2 cellular contexts compared by ENCODE assay signal in the genomic region with DNA sequence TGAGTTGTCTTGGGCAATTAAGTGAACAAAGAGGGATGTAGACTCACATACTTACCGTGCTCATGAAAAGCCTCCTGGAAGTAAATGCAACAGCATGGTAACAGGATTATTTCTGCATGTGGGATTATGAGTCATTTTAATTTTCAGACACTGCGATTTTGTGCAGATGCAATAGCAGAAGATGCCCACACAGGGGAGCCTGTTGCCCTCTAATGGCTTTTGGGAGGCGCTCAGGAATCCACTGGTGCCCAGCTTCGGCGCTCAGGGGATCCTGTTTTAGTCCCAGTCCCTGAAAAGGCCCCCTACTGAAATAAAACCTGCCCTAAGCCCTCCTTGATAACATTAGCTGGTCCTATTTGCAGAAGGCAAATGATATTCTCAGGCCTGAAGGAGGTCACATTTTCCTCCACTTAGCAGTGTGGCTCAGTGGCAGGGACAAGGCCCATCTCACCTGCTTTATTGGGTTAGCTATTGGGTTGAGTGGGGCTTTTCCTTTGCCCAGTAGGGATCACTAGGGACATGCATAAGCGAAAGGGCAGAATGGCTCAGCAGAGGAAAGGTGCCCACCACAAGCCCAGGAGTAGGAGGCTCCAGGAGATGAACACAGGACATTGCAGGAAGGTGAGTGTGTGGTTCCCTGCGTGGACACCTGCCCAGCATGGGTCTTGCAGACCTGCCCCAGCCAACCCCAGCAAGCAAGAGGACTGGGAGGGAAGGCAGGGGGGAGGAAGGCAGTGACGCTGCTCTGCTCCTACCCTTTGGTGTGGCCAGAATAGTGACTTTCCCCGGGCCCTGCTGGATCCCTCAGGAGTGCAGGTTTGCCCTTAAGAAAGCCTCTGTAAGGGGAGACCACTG.
TF ChIP-seq lines count a peak whose summit lies in the region.

No MANE protein-coding gene starts in this region.

TF ChIP-seq in A549, 52 proteins besides CTCF, POLR2A, EP300 and RAD21:
- TF ChIP-seq PHF8 (IDR thresholded peaks at IDR 0.05; ENCODE audit: borderline replicate concordance, low read depth) (no peak), SMC3 (IDR thresholded peaks at IDR 0.05) (peak; percentile 98), FOSL2 (IDR thresholded peaks at IDR 0.05) (no peak), FOSL2 (CRISPR knock-in tag; IDR thresholded peaks at IDR 0.05) (peak; percentile 83)

TF ChIP-seq in H1, 55 proteins besides CTCF, POLR2A, EP300 and RAD21:
- TF ChIP-seq JUN (IDR thresholded peaks at IDR 0.05; ENCODE audit: low read depth, low read length) (no peak), HDAC2 (IDR thresholded peaks at IDR 0.05; ENCODE audit: borderline replicate concordance in 1 of 2, low read depth in 2 of 2, low read length in 2 of 2) (no peak), ZNF274 (IDR thresholded peaks at IDR 0.05; ENCODE audit: borderline replicate concordance, extremely low read depth, low read length) (no peak), RXRA (IDR thresholded peaks at IDR 0.05; ENCODE audit: insufficient read depth, low read depth, low read length) (0 out of 2 replicates have a peak, but pooled peaks have one; percentile 18), SRF (IDR thresholded peaks at IDR 0.05; ENCODE audit: low read depth, low read length) (no peak), TEAD4 (IDR thresholded peaks at IDR 0.05; ENCODE audit: low read depth, low read length) (0 out of 2 replicates have a peak, but pooled peaks have one; percentile 24), FOSL1 (IDR thresholded peaks at IDR 0.05; ENCODE audit: insufficient read depth, low read depth, low read length) (no peak), KDM1A (IDR thresholded peaks at IDR 0.05; ENCODE audit: borderline replicate concordance, low read length) (no peak), SP1 (IDR thresholded peaks at IDR 0.05; ENCODE audit: low read depth, low read length) (no peak), EGR1 (IDR thresholded peaks at IDR 0.05; ENCODE audit: borderline replicate concordance, low read depth, low read length) (peak; percentile 38; the same call in 1 of the 2 replicates), TCF12 (IDR thresholded peaks at IDR 0.05; ENCODE audit: low read depth, low read length) (no peak), YY1 (IDR thresholded peaks at IDR 0.05; ENCODE audit: low read depth, low read length) (no peak), CHD1 (IDR thresholded peaks at IDR 0.05; ENCODE audit: low read depth, low read length) (no peak), SUZ12 (IDR thresholded peaks at IDR 0.05; ENCODE audit: low read length) (no peak), CHD2 (IDR thresholded peaks at IDR 0.05; ENCODE audit: low read length) (no peak), NRF1 (IDR thresholded peaks at IDR 0.05; ENCODE audit: low read depth, low read length) (no peak), KDM4A (IDR thresholded peaks at IDR 0.05; ENCODE audit: low read depth, low read length, severe bottlenecking) (no peak), JUND (IDR thresholded peaks at IDR 0.05; ENCODE audit: low read length) (peak; percentile 76), SAP30 (IDR thresholded peaks at IDR 0.05; ENCODE audit: insufficient read depth, insufficient replicate concordance, low read length) (no peak), SIN3A (conservative IDR thresholded peaks at IDR 0.05 in 1 of 2, IDR thresholded peaks at IDR 0.05 in 1 of 2; ENCODE audit: low read depth in 1 of 2, low read length in 2 of 2) (no peak), RNF2 (IDR thresholded peaks at IDR 0.05; ENCODE audit: borderline replicate concordance, low read depth, low read length, missing control alignments, poor library complexity, severe bottlenecking) (no peak), CBX8 (IDR thresholded peaks at IDR 0.05; ENCODE audit: borderline replicate concordance, low read depth, low read length) (no peak), TAF1 (IDR thresholded peaks at IDR 0.05; ENCODE audit: low read depth, low read length) (no peak)
- TF ChIP-seq, protein P1, sequence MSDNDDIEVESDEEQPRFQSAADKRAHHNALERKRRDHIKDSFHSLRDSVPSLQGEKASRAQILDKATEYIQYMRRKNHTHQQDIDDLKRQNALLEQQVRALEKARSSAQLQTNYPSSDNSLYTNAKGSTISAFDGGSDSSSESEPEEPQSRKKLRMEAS (IDR thresholded peaks at IDR 0.05): no peak
- TF ChIP-seq, protein P2, sequence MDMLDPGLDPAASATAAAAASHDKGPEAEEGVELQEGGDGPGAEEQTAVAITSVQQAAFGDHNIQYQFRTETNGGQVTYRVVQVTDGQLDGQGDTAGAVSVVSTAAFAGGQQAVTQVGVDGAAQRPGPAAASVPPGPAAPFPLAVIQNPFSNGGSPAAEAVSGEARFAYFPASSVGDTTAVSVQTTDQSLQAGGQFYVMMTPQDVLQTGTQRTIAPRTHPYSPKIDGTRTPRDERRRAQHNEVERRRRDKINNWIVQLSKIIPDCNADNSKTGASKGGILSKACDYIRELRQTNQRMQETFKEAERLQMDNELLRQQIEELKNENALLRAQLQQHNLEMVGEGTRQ (IDR thresholded peaks at IDR 0.05; ENCODE audit: low read length): no peak
- TF ChIP-seq, protein P3, sequence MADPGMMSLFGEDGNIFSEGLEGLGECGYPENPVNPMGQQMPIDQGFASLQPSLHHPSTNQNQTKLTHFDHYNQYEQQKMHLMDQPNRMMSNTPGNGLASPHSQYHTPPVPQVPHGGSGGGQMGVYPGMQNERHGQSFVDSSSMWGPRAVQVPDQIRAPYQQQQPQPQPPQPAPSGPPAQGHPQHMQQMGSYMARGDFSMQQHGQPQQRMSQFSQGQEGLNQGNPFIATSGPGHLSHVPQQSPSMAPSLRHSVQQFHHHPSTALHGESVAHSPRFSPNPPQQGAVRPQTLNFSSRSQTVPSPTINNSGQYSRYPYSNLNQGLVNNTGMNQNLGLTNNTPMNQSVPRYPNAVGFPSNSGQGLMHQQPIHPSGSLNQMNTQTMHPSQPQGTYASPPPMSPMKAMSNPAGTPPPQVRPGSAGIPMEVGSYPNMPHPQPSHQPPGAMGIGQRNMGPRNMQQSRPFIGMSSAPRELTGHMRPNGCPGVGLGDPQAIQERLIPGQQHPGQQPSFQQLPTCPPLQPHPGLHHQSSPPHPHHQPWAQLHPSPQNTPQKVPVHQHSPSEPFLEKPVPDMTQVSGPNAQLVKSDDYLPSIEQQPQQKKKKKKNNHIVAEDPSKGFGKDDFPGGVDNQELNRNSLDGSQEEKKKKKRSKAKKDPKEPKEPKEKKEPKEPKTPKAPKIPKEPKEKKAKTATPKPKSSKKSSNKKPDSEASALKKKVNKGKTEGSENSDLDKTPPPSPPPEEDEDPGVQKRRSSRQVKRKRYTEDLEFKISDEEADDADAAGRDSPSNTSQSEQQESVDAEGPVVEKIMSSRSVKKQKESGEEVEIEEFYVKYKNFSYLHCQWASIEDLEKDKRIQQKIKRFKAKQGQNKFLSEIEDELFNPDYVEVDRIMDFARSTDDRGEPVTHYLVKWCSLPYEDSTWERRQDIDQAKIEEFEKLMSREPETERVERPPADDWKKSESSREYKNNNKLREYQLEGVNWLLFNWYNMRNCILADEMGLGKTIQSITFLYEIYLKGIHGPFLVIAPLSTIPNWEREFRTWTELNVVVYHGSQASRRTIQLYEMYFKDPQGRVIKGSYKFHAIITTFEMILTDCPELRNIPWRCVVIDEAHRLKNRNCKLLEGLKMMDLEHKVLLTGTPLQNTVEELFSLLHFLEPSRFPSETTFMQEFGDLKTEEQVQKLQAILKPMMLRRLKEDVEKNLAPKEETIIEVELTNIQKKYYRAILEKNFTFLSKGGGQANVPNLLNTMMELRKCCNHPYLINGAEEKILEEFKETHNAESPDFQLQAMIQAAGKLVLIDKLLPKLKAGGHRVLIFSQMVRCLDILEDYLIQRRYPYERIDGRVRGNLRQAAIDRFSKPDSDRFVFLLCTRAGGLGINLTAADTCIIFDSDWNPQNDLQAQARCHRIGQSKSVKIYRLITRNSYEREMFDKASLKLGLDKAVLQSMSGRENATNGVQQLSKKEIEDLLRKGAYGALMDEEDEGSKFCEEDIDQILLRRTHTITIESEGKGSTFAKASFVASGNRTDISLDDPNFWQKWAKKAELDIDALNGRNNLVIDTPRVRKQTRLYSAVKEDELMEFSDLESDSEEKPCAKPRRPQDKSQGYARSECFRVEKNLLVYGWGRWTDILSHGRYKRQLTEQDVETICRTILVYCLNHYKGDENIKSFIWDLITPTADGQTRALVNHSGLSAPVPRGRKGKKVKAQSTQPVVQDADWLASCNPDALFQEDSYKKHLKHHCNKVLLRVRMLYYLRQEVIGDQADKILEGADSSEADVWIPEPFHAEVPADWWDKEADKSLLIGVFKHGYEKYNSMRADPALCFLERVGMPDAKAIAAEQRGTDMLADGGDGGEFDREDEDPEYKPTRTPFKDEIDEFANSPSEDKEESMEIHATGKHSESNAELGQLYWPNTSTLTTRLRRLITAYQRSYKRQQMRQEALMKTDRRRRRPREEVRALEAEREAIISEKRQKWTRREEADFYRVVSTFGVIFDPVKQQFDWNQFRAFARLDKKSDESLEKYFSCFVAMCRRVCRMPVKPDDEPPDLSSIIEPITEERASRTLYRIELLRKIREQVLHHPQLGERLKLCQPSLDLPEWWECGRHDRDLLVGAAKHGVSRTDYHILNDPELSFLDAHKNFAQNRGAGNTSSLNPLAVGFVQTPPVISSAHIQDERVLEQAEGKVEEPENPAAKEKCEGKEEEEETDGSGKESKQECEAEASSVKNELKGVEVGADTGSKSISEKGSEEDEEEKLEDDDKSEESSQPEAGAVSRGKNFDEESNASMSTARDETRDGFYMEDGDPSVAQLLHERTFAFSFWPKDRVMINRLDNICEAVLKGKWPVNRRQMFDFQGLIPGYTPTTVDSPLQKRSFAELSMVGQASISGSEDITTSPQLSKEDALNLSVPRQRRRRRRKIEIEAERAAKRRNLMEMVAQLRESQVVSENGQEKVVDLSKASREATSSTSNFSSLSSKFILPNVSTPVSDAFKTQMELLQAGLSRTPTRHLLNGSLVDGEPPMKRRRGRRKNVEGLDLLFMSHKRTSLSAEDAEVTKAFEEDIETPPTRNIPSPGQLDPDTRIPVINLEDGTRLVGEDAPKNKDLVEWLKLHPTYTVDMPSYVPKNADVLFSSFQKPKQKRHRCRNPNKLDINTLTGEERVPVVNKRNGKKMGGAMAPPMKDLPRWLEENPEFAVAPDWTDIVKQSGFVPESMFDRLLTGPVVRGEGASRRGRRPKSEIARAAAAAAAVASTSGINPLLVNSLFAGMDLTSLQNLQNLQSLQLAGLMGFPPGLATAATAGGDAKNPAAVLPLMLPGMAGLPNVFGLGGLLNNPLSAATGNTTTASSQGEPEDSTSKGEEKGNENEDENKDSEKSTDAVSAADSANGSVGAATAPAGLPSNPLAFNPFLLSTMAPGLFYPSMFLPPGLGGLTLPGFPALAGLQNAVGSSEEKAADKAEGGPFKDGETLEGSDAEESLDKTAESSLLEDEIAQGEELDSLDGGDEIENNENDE (IDR thresholded peaks at IDR 0.05; ENCODE audit: insufficient replicate concordance, low read length): no peak
TF ChIP-seq in H1: peak in this region for 4.
